Comparison of ENCODE assay signal across 8 cellular contexts in the genomic region with DNA sequence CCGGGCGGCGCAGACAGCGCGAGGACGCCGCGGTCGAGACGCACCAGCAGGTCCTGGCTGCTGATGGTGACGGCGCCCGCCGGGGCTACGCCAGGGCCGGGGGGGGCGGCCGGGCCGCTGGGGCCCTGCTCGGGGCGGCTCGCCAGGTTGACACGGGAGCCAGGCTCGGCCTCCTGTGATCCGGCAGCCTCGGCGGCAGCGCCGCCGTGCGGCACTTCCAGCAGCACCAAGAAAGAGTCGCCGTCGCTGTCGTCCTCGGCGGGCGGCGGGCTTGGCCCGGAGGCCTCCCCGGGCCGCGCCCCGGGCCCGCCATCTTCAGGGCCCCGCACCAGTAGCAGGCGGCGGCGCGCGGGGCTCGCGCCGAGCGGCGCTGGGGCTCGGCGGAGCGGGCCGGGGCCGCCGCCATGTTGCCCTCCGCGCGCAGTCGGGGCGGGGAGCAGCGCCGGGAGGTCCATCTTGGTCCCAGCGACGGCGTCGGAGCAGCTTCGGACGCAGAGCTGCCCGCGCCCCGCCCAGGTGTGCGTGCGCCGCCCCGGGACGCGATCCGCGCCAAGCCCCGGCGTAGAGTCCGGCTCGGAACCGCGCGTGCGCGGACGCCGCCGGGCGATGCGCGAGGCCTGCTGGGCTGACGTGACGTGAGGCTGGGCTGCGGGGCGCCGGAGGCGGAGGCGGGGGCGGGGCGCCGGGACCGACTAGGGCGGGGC. TPM values are rescaled to one million over a fixed set of nuclear protein-coding genes. Genes with fewer than 3 reads are reported as not detected.
DNase-seq lines count a peak whose midpoint lies in the region; ATAC-seq and TF ChIP-seq lines count a peak whose summit lies in the region.

A gene with protein sequence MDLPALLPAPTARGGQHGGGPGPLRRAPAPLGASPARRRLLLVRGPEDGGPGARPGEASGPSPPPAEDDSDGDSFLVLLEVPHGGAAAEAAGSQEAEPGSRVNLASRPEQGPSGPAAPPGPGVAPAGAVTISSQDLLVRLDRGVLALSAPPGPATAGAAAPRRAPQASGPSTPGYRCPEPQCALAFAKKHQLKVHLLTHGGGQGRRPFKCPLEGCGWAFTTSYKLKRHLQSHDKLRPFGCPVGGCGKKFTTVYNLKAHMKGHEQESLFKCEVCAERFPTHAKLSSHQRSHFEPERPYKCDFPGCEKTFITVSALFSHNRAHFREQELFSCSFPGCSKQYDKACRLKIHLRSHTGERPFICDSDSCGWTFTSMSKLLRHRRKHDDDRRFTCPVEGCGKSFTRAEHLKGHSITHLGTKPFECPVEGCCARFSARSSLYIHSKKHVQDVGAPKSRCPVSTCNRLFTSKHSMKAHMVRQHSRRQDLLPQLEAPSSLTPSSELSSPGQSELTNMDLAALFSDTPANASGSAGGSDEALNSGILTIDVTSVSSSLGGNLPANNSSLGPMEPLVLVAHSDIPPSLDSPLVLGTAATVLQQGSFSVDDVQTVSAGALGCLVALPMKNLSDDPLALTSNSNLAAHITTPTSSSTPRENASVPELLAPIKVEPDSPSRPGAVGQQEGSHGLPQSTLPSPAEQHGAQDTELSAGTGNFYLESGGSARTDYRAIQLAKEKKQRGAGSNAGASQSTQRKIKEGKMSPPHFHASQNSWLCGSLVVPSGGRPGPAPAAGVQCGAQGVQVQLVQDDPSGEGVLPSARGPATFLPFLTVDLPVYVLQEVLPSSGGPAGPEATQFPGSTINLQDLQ (minus strand): TSS at position 481 of the 704 bp plus-strand sequence. CDS start 26 bp downstream, at position 455.

- H3K36me3 ChIP-seq in BJ (ENCODE audit: control insufficient read depth, insufficient read depth, low read length) = no peaks in the 10 kb centered on the region; the same call in none of the 2 replicates

- TF ChIP-seq CTCF in BJ (IDR thresholded peaks at IDR 0.05; ENCODE audit: insufficient read depth, low read depth, low read length) (peak; percentile 42), choroid plexus epithelial cell (conservative IDR thresholded peaks at IDR 0.05; ENCODE audit: low read depth, low read length) (peak; percentile 42)

- peak within 1 kb of the TSS; percentile 71 for H3K27ac ChIP-seq in layer of hippocampus (ENCODE audit: low read depth, low read length)

- H3K4me3 ChIP-seq in BJ (ENCODE audit: low read depth, low read length) (peak within 1 kb of the TSS; percentile 74), choroid plexus epithelial cell (ENCODE audit: low read depth, low read length) (peak within 1 kb of the TSS; percentile 78)

- peak; percentile 84 for ATAC-seq in HG03439 (IDR thresholded peaks at IDR 0.05; ENCODE audit: unreplicated experiment)

- CTCF ChIA-PET in BJ (lab: Yijun Ruan, JAX) = interaction anchor here (0.8 to 1.5 kb wide), 5 partner anchors 9 to 1069 kb away, joined by 3 to 4 read pairs (median 4); no protein-coding TSS in a partner anchor

- H3K27me3 ChIP-seq in BJ (ENCODE audit: control insufficient read depth, insufficient read depth, low read length) (no peaks in the 10 kb centered on the region), layer of hippocampus (ENCODE audit: control insufficient read depth, insufficient read depth, low read length) (no peaks in the 10 kb centered on the region)

- DNase-seq in BJ (ENCODE audit: low read depth) = peak; percentile 65
- peak; percentile 100 for DNase-seq in GM19238 (ENCODE audit: insufficient read length, low spot score)
- peak; percentile 87 to 95 for DNase-seq in NCI-H524 (lab: John Stamatoyannopoulos, UW)
- DNase-seq in activated CD4-positive, alpha-beta T cell treated with anti-CD3 and anti-CD28 coated beads for 4 hours = peak; percentile 88 to 93
- DNase-seq in choroid plexus epithelial cell (ENCODE audit: low read depth) = peak; percentile 96
- DNase-seq in stimulated activated CD4-positive, alpha-beta T cell treated with anti-CD3 and anti-CD28 coated beads, Interleukin-1b, Interleukin-23, amount 100 ng/mL, for 24 hours (ENCODE audit: low read depth in 4 of 4, low spot score in 1 of 4) = peak; percentile 79 to 91 (median 84)

- POLR2A ChIA-PET in BJ (lab: Charles Lee) = no interaction called here

RNA-seq across cellular contexts. Expression of the gene that starts here (rescaled TPM):
- polyA plus RNA-seq in BJ (2011; rRNA removed) = 11.9 and 15.8 TPM in 2 replicates
- 22.3 and 23.1 TPM in 2 replicates for polyA minus RNA-seq in BJ (2011; rRNA and poly(A)+ RNA removed)

Comparison
In these comparisons a context has a peak if more than half of its experiments do, and no peak if none do; other contexts are left out.
1. Peak in every context shown above with its lines: DNase-seq, ATAC-seq, H3K4me3 ChIP-seq and H3K27ac ChIP-seq.